Comparison of ENCODE assay signal across 27 cellular contexts in genomic region chr16:67016143-67016542, GRCh38. TPM values are rescaled to one million over a fixed set of nuclear protein-coding genes. Genes with fewer than 3 reads are reported as not detected.
A peak's percentile ranks its signal among the peaks of the same experiment; 100 is the strongest.
DNase-seq lines count a peak whose midpoint lies in the region; ATAC-seq and TF ChIP-seq lines count a peak whose summit lies in the region.
"Had no signal": no experiment of that assay in that cellular context is flagged by ENCODE, and none has a peak within 500 bp of the region (broad histone marks: within the 10 kb centered on the region; RNA-seq: fewer than 3 reads in every experiment).

No MANE protein-coding gene starts in this region.

- TF ChIP-seq CTCF in gastroesophageal sphincter (IDR thresholded peaks at IDR 0.05), result no peak

- H3K4me1 Mint-ChIP-seq in activated CD8-positive, alpha-beta T cell treated with anti-CD3 and anti-CD28 coated beads, Interleukin-2, amount 10 ng/mL, durations not matched to agents 7 days and 5 days (ENCODE audit: low read depth), result peaks cover 53% of the 10 kb centered on the region
- H3K4me1 Mint-ChIP-seq: central memory CD8-positive, alpha-beta T cell had no signal

- H3K4me3 ChIP-seq in mucosa of stomach (ENCODE audit: low read length), result no peak overlapping the region
- no peak overlapping the region for H3K4me3 ChIP-seq in gastroesophageal sphincter
- H3K4me3 ChIP-seq: ascending aorta, HAP-1, pancreas, thyroid gland had no signal

- CTCF ChIA-PET in activated CD8-positive, alpha-beta T cell treated with anti-CD3 and anti-CD28 coated beads, Interleukin-2, amount 10 ng/mL, durations not matched to agents 7 days and 5 days (lab: Charles Lee), result interaction anchor here (0.8 to 8.1 kb wide), 7 partner anchors 12 to 151 kb away, joined by 3 to 149 read pairs (median 16); partner anchors contain the start of genes B3GNT9, CES3, FBXL8 and TRADD

- ATAC-seq in left cardiac atrium (no peak), gastroesophageal sphincter (no peak)
- ATAC-seq in activated CD8-positive, alpha-beta T cell treated with anti-CD3 and anti-CD28 coated beads, Interleukin-2, amount 10 ng/mL, durations not matched to agents 7 days and 5 days, result no peak
- ATAC-seq: esophagus mucosa, pancreas had no signal

- H3K27me3 ChIP-seq in mucosa of stomach (ENCODE audit: control insufficient read depth, insufficient read depth, low read length) (peaks cover 35% of the 10 kb centered on the region), gastroesophageal sphincter (no peaks in the 10 kb centered on the region)
- H3K27me3 ChIP-seq: ascending aorta, pancreas, thyroid gland had no signal

- H3K27me3 Mint-ChIP-seq in activated CD8-positive, alpha-beta T cell treated with anti-CD3 and anti-CD28 coated beads, Interleukin-2, amount 10 ng/mL, durations not matched to agents 7 days and 5 days (ENCODE audit: low read depth), result no peaks in the 10 kb centered on the region
- H3K27me3 Mint-ChIP-seq: central memory CD8-positive, alpha-beta T cell had no signal

- peaks cover 9% of the 10 kb centered on the region for H3K36me3 Mint-ChIP-seq in activated CD8-positive, alpha-beta T cell treated with anti-CD3 and anti-CD28 coated beads, Interleukin-2, amount 10 ng/mL, durations not matched to agents 7 days and 5 days (ENCODE audit: low read depth)
- H3K36me3 Mint-ChIP-seq: CD8-positive, alpha-beta memory T cell had no signal

- no peak for TF ChIP-seq EP300 in gastroesophageal sphincter (IDR thresholded peaks at IDR 0.05)

- no peaks in the 10 kb centered on the region for H3K9me3 Mint-ChIP-seq in activated CD8-positive, alpha-beta T cell treated with anti-CD3 and anti-CD28 coated beads, Interleukin-2, amount 10 ng/mL, durations not matched to agents 7 days and 5 days (ENCODE audit: insufficient read depth)
- H3K9me3 Mint-ChIP-seq: CD8-positive, alpha-beta memory T cell; central memory CD8-positive, alpha-beta T cell had no signal

- peaks cover 10% of the 10 kb centered on the region for H3K4me1 ChIP-seq in mucosa of stomach (ENCODE audit: control insufficient read depth, insufficient read depth, low read length)
- peaks cover 0 to 23% (median 13%) of the 10 kb centered on the region in 3 donors for H3K4me1 ChIP-seq in gastroesophageal sphincter
- H3K4me1 ChIP-seq: pancreas had no signal

- no peak for TF ChIP-seq POLR2A in gastroesophageal sphincter (IDR thresholded peaks at IDR 0.05)

- DNase-seq in cardiac septum (ENCODE audit: low spot score) (peak; percentile 39), left cardiac atrium (no peak), DMS153 (lab: John Stamatoyannopoulos, UW) (no peak), retina (no peak)
- DNase-seq in activated CD8-positive, alpha-beta T cell treated with anti-CD3 and anti-CD28 coated beads, Interleukin-2, amount 10 ng/mL, durations not matched to agents 7 days and 5 days, result no peak
- DNase-seq: activated naive CD4-positive, alpha-beta T cell treated with anti-CD3 and anti-CD28 coated beads, Interleukin-2, amount 50 U/mL, for 16 hours; CD8-positive, alpha-beta memory T cell; DMS79; effector CD4-positive, alpha-beta T cell; NCI-H1092; NCI-H2081 treated with DMSO at 0.1 percent for 48 hours; NCI-H446 treated with DMSO at 0.1 percent for 48 hours; NK-92 treated with Interleukin-12 subunit alpha and Interleukin-12 subunit beta, amount 100 ng/mL, for 24 hours; stimulated activated naive CD4-positive, alpha-beta T cell; thyroid gland had no signal

- H3K4me3 Mint-ChIP-seq in activated CD8-positive, alpha-beta T cell treated with anti-CD3 and anti-CD28 coated beads, Interleukin-2, amount 10 ng/mL, durations not matched to agents 7 days and 5 days, result no peak overlapping the region
- H3K4me3 Mint-ChIP-seq: central memory CD8-positive, alpha-beta T cell had no signal

- no peaks in the 10 kb centered on the region for H3K9me3 ChIP-seq in mucosa of stomach (ENCODE audit: control insufficient read depth, low read length)
- no peaks in the 10 kb centered on the region for H3K9me3 ChIP-seq in gastroesophageal sphincter
- H3K9me3 ChIP-seq: ascending aorta, HAP-1, pancreas, thyroid gland had no signal

- POLR2A ChIA-PET in activated CD8-positive, alpha-beta T cell treated with anti-CD3 and anti-CD28 coated beads, Interleukin-2, amount 10 ng/mL, durations not matched to agents 7 days and 5 days (lab: Charles Lee), result interaction anchor here (1.2 kb wide), 1 partner anchor 37 kb away, joined by 3 read pairs; no protein-coding TSS in a partner anchor

- no peak overlapping the region for H3K27ac ChIP-seq in gastroesophageal sphincter
- H3K27ac ChIP-seq: ascending aorta, KMS-11, pancreas, thyroid gland had no signal

- peak overlapping the region; percentile 22 for H3K9ac ChIP-seq in mucosa of stomach (ENCODE audit: low read length)
- H3K9ac ChIP-seq: KMS-11 had no signal

- no peaks in the 10 kb centered on the region for H3K36me3 ChIP-seq in mucosa of stomach (ENCODE audit: control insufficient read depth, insufficient read depth, low read length)
- H3K36me3 ChIP-seq in gastroesophageal sphincter, result no peaks in the 10 kb centered on the region
- H3K36me3 ChIP-seq: ascending aorta, HAP-1, pancreas, thyroid gland had no signal

- intact Hi-C loops in cardiac septum (cut with DNase I), result loop anchor here (5.0 kb wide), 1 partner anchor 141 kb away; the partner anchor contains the start of genes FBXL8 and TRADD
- intact Hi-C loops in left cardiac atrium (cut with DNase I), result no loop called here

- H3K27ac Mint-ChIP-seq in activated CD8-positive, alpha-beta T cell treated with anti-CD3 and anti-CD28 coated beads, Interleukin-2, amount 10 ng/mL, durations not matched to agents 7 days and 5 days, result peak overlapping the region; percentile 81

RNA-seq across cellular contexts. Expression of gene CBFB, which starts 12.8 kb away (rescaled TPM):
- 33.7 TPM for total RNA-seq in cardiac septum
- 10 to 100 TPM; 29.2 to 34.6 TPM for total RNA-seq in left cardiac atrium
- total RNA-seq in activated CD8-positive, alpha-beta T cell treated with anti-CD3 and anti-CD28 coated beads, Interleukin-2, amount 10 ng/mL, durations not matched to agents 7 days and 5 days, result 100 to 1,000 TPM; 235 to 241 TPM
- total RNA-seq in gastroesophageal sphincter, result 10 to 100 TPM; 26.5 to 39.3 (median 27.5) TPM

RNA-seq across cellular contexts. Expression of gene CES4A, which starts 27.8 kb away (rescaled TPM):
- total RNA-seq in cardiac septum (11.9 TPM), left cardiac atrium (1 to 10 TPM; 5.2 to 8.5 TPM), gastroesophageal sphincter (1 to 10 TPM; 1.2 to 6.1 (median 2.6) TPM)
- 10 to 100 TPM; 10.5 to 12.0 TPM for total RNA-seq in activated CD8-positive, alpha-beta T cell treated with anti-CD3 and anti-CD28 coated beads, Interleukin-2, amount 10 ng/mL, durations not matched to agents 7 days and 5 days
- total RNA-seq: HT1080, SK-MEL-5 had no signal

RNA-seq across cellular contexts. Expression of gene CES3, which starts 55.1 kb away (rescaled TPM):
- total RNA-seq in cardiac septum (0.62 TPM), left cardiac atrium (1 to 10 TPM in 1 of 2 donors, under 1 TPM in 1; 0.63 to 1.4 TPM), gastroesophageal sphincter (under 1 TPM in 3 of 4 donors, not detected in 1; 0.13 to 0.49 (median 0.39) TPM)
- total RNA-seq in activated CD8-positive, alpha-beta T cell treated with anti-CD3 and anti-CD28 coated beads, Interleukin-2, amount 10 ng/mL, durations not matched to agents 7 days and 5 days, result 1 to 10 TPM; 2.4 to 4.3 TPM
- total RNA-seq: ascending aorta, kidney epithelial cell, lung microvascular endothelial cell had no signal
